In the genomic region with DNA sequence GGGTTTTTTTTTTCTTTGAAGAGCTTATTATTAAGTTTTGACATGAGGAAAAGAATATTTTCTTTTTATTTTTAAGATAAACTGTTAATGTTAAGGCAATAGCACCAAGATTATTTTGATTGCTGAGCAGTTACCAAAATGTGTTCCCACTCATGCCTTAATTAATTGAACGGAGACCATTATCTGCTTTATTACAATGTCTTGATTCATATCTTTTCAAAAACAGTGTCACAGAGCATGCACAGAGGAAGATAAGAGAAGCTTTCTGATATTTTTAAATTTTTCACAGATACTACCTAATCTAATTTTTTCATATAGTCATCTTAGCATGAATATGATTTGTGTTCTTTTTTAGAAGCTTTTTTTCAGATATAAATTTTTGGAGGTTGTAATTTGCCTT, we compare ENCODE assay signal across 9 cellular contexts.
"Had no signal": no experiment of that assay in that cellular context is flagged by ENCODE, and none has a peak within 500 bp of the region (broad histone marks: within the 10 kb centered on the region; RNA-seq: fewer than 3 reads in every experiment).

No MANE protein-coding gene starts in this region.

- H3K9ac ChIP-seq: GM23248 had no signal

- DNase-seq: GM23248, GOT3, H7, H9, HCEC 1CT, HFFc6 had no signal

- H3K4me1 ChIP-seq: HAP-1 had no signal

- H3K27ac Mint-ChIP-seq: GM23338, H9, HFFc6 had no signal

- H3K4me3 ChIP-seq: GM23248, GM23338, HAP-1 had no signal

- H3K4me2 ChIP-seq: GM23338 had no signal

- H3K36me3 ChIP-seq: HAP-1 had no signal

- H3K4me3 Mint-ChIP-seq: GM23338, H9, HFFc6 had no signal

- H3K9me3 ChIP-seq: HAP-1 had no signal

- H3K9me3 Mint-ChIP-seq: GM23338, H9, HFFc6 had no signal

- H3K27ac ChIP-seq: GM23248 had no signal

- ATAC-seq: GM23338, HCT116 had no signal

- H2AFZ ChIP-seq: GM23248, GM23338 had no signal
